In genomic region chr2:239966029-239966847, GRCh38 we compare ENCODE assay signal across 22 cellular contexts. TPM values are rescaled to one million over a fixed set of nuclear protein-coding genes. Genes with fewer than 3 reads are reported as not detected.
DNase-seq lines count a peak whose midpoint lies in the region; ATAC-seq, FAIRE-seq and TF ChIP-seq lines count a peak whose summit lies in the region.
"Had no signal": no experiment of that assay in that cellular context is flagged by ENCODE, and none has a peak within 500 bp of the region (broad histone marks: within the 10 kb centered on the region; RNA-seq: fewer than 3 reads in every experiment).

No MANE protein-coding gene starts in this region.

- FAIRE-seq in D721Med (lab: Jason Lieb, UNC): no peak
- FAIRE-seq: endometrium, H1 had no signal

- TF ChIP-seq CTCF in DND-41 (IDR thresholded peaks at IDR 0.05; ENCODE audit: borderline replicate concordance, extremely low read depth, low read length, poor library complexity, severe bottlenecking) (no peak), VCaP (conservative IDR thresholded peaks at IDR 0.05) (no peak), osteoblast (IDR thresholded peaks at IDR 0.05; ENCODE audit: extremely low read depth, low read depth, low read length) (no peak), D721Med (IDR thresholded peaks at IDR 0.05; ENCODE audit: insufficient read depth, missing control alignments) (no peak)

- peaks cover 4% of the 10 kb centered on the region for H3K79me2 ChIP-seq in DND-41 (ENCODE audit: insufficient read depth, low read length)
- no peaks in the 10 kb centered on the region for H3K79me2 ChIP-seq in osteoblast (ENCODE audit: insufficient read depth, low read length)

- no peak for DNase-seq in DND-41
- peak; percentile 72 for DNase-seq in Right ventricle myocardium superior
- peak; percentile 74 for DNase-seq in osteoblast (ENCODE audit: insufficient read length, low spot score, missing footprints)
- DNase-seq in cerebellar nuclear complex (lab: John Stamatoyannopoulos, UW): no peak
- DNase-seq in D721Med (ENCODE audit: insufficient read length, low spot score): no peak
- DNase-seq in activated CD8-positive, alpha-beta memory T cell treated with anti-CD3 and anti-CD28 coated beads, Interleukin-2, amount 50 U/mL, for 48 hours: no peak
- DNase-seq: ACHN; activated CD4-positive, alpha-beta T cell treated with anti-CD3 and anti-CD28 coated beads, Interleukin-2, amount 50 U/mL, for 1 hour; activated CD8-positive, alpha-beta memory T cell treated with anti-CD3 and anti-CD28 coated beads, Interleukin-2, amount 50 U/mL, for 4 hours; activated gamma-delta T cell; brain microvascular endothelial cell; EL; naive B cell; NCI-H1436 treated with DMSO at 0.1 percent for 48 hours; NCI-H2171 treated with DMSO at 0.1 percent for 48 hours; NCI-H526; occipital lobe had no signal

- H3K9me3 ChIP-seq in DND-41 (ENCODE audit: insufficient read depth, low read length, severe bottlenecking) (peaks cover 21% of the 10 kb centered on the region), osteoblast (ENCODE audit: low read depth, low read length) (peaks cover 7% of the 10 kb centered on the region)

- ATAC-seq in DND-41 (ENCODE audit: insufficient read depth, low read depth): no peak
- ATAC-seq in Right ventricle myocardium superior (ENCODE audit: poor library complexity): peak; percentile 63
- no peak for ATAC-seq in GM19467 (IDR thresholded peaks at IDR 0.05; ENCODE audit: unreplicated experiment)

- H3K4me3 ChIP-seq in DND-41 (ENCODE audit: low read depth in 1 of 2, low read length in 2 of 2) (no peak overlapping the region), osteoblast (ENCODE audit: insufficient read depth, low read length) (no peak overlapping the region)

- no peak overlapping the region for H2AFZ ChIP-seq in DND-41 (ENCODE audit: low read depth, low read length)
- H2AFZ ChIP-seq in osteoblast (ENCODE audit: low read length): no peak overlapping the region

- H3K4me2 ChIP-seq in DND-41 (ENCODE audit: insufficient read depth, low read length) (no peak overlapping the region), osteoblast (ENCODE audit: insufficient read depth, low read length) (no peak overlapping the region)

- no peak overlapping the region for H3K9ac ChIP-seq in DND-41 (ENCODE audit: low read depth, low read length)

- H3K36me3 ChIP-seq in DND-41 (ENCODE audit: insufficient read depth, low read length): peaks cover 86% of the 10 kb centered on the region
- peaks cover 38% of the 10 kb centered on the region for H3K36me3 ChIP-seq in osteoblast (ENCODE audit: insufficient read depth, low read length)

- no peaks in the 10 kb centered on the region for H3K27me3 ChIP-seq in DND-41 (ENCODE audit: insufficient read depth, low read length, poor library complexity)
- H3K27me3 ChIP-seq in osteoblast (ENCODE audit: insufficient read depth, low read length): no peaks in the 10 kb centered on the region
- H3K27me3 ChIP-seq: brain microvascular endothelial cell had no signal

- H3K4me1 ChIP-seq in DND-41 (ENCODE audit: insufficient read depth, low read length) (peaks cover 25% of the 10 kb centered on the region), osteoblast (ENCODE audit: insufficient read depth, low read length) (peaks cover 6% of the 10 kb centered on the region)

- H3K27ac ChIP-seq in DND-41 (ENCODE audit: low read length): 0 out of 2 replicates have a peak overlapping the region, but pooled peaks have one; percentile 32
- H3K27ac ChIP-seq in VCaP: peak overlapping the region; percentile 44
- H3K27ac ChIP-seq in osteoblast (ENCODE audit: low read depth, low read length): no peak overlapping the region
- H3K27ac ChIP-seq: brain microvascular endothelial cell, C4-2B had no signal

- H4K20me1 ChIP-seq in DND-41 (ENCODE audit: insufficient read depth, low read length) (no peaks in the 10 kb centered on the region), osteoblast (ENCODE audit: insufficient read depth, low read length) (no peaks in the 10 kb centered on the region)

- intact Hi-C loops in Right ventricle myocardium superior (cut with DNase I): no loop called here

RNA-seq across cellular contexts. Expression of gene NDUFA10, which starts 58.9 kb away (rescaled TPM):
- total RNA-seq in Right ventricle myocardium superior (456 TPM), osteoblast (83.2 and 83.4 TPM in 2 replicates)

Comparison
In these comparisons a context has a peak if more than half of its experiments do, and no peak if none do; other contexts are left out.
1. DNase-seq: peak in Right ventricle myocardium superior (single experiment) and osteoblast (single experiment); none in DND-41 (single experiment), cerebellar nuclear complex (0 of 2), D721Med (single experiment) and activated CD8-positive, alpha-beta memory T cell treated with anti-CD3 and anti-CD28 coated beads, Interleukin-2, amount 50 U/mL, for 48 hours (single experiment).